ENCODE assay signal across 8 cellular contexts in the genomic region with DNA sequence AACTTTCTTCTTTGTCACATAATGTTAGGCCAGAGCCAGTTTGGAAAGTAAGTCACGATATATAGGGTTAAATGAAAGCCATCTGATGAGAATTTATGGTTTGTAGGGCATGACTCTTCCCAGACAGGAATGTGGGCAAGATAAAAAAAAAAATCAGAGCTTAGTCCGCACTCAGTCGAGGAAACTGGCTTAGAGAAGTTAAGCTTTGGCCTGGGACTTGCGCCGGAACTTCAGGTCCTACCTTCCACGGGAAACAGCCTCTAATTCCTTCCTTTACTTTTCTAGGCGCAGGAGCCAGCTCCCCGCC. TPM values are rescaled to one million over a fixed set of nuclear protein-coding genes. Genes with fewer than 3 reads are reported as not detected.
DNase-seq lines count a peak whose midpoint lies in the region; ATAC-seq and TF ChIP-seq lines count a peak whose summit lies in the region.

No MANE protein-coding gene starts in this region.

- peak overlapping the region; percentile 97 for H3K27ac ChIP-seq in CD4-positive, alpha-beta T cell (ENCODE audit: low read depth, low read length)
- peak overlapping the region; percentile 72 for H3K27ac ChIP-seq in OCI-LY7 (ENCODE audit: low read depth, low read length, poor library complexity, severe bottlenecking)
- H3K27ac ChIP-seq in neuronal stem cell (replicated peaks; ENCODE audit: low read length): peak overlapping the region; percentile 98

- peaks cover 31% of the 10 kb centered on the region for H4K20me1 ChIP-seq in OCI-LY7 (ENCODE audit: insufficient read depth, low read length)

- H3K4me2 ChIP-seq in OCI-LY7 (ENCODE audit: low read length): peak overlapping the region; percentile 83
- H3K4me2 ChIP-seq in neuronal stem cell (ENCODE audit: insufficient read depth, low read length, poor library complexity, severe bottlenecking): peak overlapping the region; percentile 89

- peak overlapping the region; percentile 92 for H3K27ac Mint-ChIP-seq in CD4-positive, alpha-beta T cell
- peak overlapping the region; percentile 81 for H3K27ac Mint-ChIP-seq in endothelial cell (ENCODE audit: unreplicated experiment)

- BruUV-seq in OCI-LY7 (replicated peaks; lab: Mats Ljungman, UMichigan): TSS peak; percentile 72

- TF ChIP-seq CTCF in CD4-positive, alpha-beta T cell (IDR thresholded peaks at IDR 0.05): no peak
- TF ChIP-seq CTCF in OCI-LY7 (conservative IDR thresholded peaks at IDR 0.05; ENCODE audit: low read length) (no peak), endothelial cell (IDR thresholded peaks at IDR 0.05; ENCODE audit: unreplicated experiment) (no peak)

- H3K18ac ChIP-seq in neuronal stem cell (ENCODE audit: low read length): peak overlapping the region; percentile 98

- H3K9me3 Mint-ChIP-seq in CD4-positive, alpha-beta T cell: no peaks in the 10 kb centered on the region
- no peaks in the 10 kb centered on the region for H3K9me3 Mint-ChIP-seq in endothelial cell (ENCODE audit: unreplicated experiment)

- H3K4me1 Mint-ChIP-seq in CD4-positive, alpha-beta T cell (ENCODE audit: low read depth): peaks cover 51% of the 10 kb centered on the region
- peaks cover 30% of the 10 kb centered on the region for H3K4me1 Mint-ChIP-seq in endothelial cell (ENCODE audit: unreplicated experiment)

- no peak overlapping the region for H3K14ac ChIP-seq in neuronal stem cell (ENCODE audit: low read length)

- H3K9ac ChIP-seq in neuronal stem cell (ENCODE audit: low read depth, low read length, poor library complexity): peak overlapping the region; percentile 95

- peak overlapping the region; percentile 88 for H2AK5ac ChIP-seq in neuronal stem cell (ENCODE audit: low read depth, low read length)

- H2BK15ac ChIP-seq in neuronal stem cell (ENCODE audit: low read length): no peak overlapping the region

- CTCF ChIA-PET in CD4-positive, alpha-beta T cell (lab: Charles Lee): no interaction called here
- CTCF ChIA-PET in OCI-LY7 (lab: Charles Lee; ENCODE audit: unreplicated experiment): no interaction called here

- H3K79me2 ChIP-seq in OCI-LY7 (ENCODE audit: insufficient read depth, low read depth, low read length): peaks cover 91% of the 10 kb centered on the region

- peaks cover 7% of the 10 kb centered on the region for H3K79me1 ChIP-seq in neuronal stem cell (ENCODE audit: low read depth, low read length)

- H2AFZ ChIP-seq in OCI-LY7 (ENCODE audit: low read length): peak overlapping the region; percentile 71
- H2AFZ ChIP-seq in neuronal stem cell (ENCODE audit: low read length): peak overlapping the region; percentile 99

- H3K27me3 Mint-ChIP-seq in CD4-positive, alpha-beta T cell: no peaks in the 10 kb centered on the region
- H3K27me3 Mint-ChIP-seq in endothelial cell (ENCODE audit: unreplicated experiment): peaks cover 8% of the 10 kb centered on the region

- H4K91ac ChIP-seq in neuronal stem cell (ENCODE audit: low read depth, low read length, poor library complexity): no peak overlapping the region

- POLR2A ChIA-PET in CD4-positive, alpha-beta T cell (lab: Charles Lee): interaction anchor here (0.7 to 2.7 kb wide), 11 partner anchors 11 to 1014 kb away, joined by 3 to 21 read pairs (median 4); a partner anchor contains a TSS
- POLR2A ChIA-PET in OCI-LY7 (lab: Charles Lee): interaction anchor here (0.6 to 2.5 kb wide), 5 partner anchors 9 to 361 kb away, joined by 3 to 6 read pairs (median 4); a partner anchor contains a TSS

- no peak overlapping the region for H4K8ac ChIP-seq in neuronal stem cell (ENCODE audit: low read depth, low read length)

- H2BK120ac ChIP-seq in neuronal stem cell (ENCODE audit: low read depth, low read length): peak overlapping the region; percentile 75

- no peaks in the 10 kb centered on the region for H3K27me3 ChIP-seq in CD4-positive, alpha-beta T cell (ENCODE audit: control insufficient read depth, insufficient read depth, low read length)
- H3K27me3 ChIP-seq in neuronal stem cell (ENCODE audit: control insufficient read depth in 3 of 3, insufficient read depth in 3 of 3, low read depth in 1 of 3, low read length in 3 of 3): no peaks in the 10 kb centered on the region

- no CpG with 5 or more reads among the region's 8 CpGs for WGBS in neuronal stem cell (ENCODE audit: extremely low coverage in 2 of 2, insufficient read length in 2 of 2, insufficient replicate concordance in 1 of 2), 2 donors

- H2BK12ac ChIP-seq in neuronal stem cell (ENCODE audit: low read length): no peak overlapping the region

- no peak for DNase-seq in CD4-positive, alpha-beta T cell
- DNase-seq in OCI-LY7 (ENCODE audit: low spot score) (no peak), endothelial cell (ENCODE audit: low spot score) (no peak), neuronal stem cell (ENCODE audit: low spot score) (no peak), pons (ENCODE audit: low spot score) (no peak), cortex of kidney (lab: John Stamatoyannopoulos, UW) (no peak), kidney tubule cell (ENCODE audit: low spot score) (no peak), NCI-H2029 treated with DMSO at 0.1 percent for 48 hours (lab: John Stamatoyannopoulos, UW) (no peak)

- peak overlapping the region; percentile 96 for H2BK5ac ChIP-seq in neuronal stem cell (ENCODE audit: low read length)

- H3K4me3 Mint-ChIP-seq in CD4-positive, alpha-beta T cell: peak overlapping the region; percentile 98
- peak overlapping the region; percentile 91 for H3K4me3 Mint-ChIP-seq in endothelial cell (ENCODE audit: unreplicated experiment)

- H3K36me3 Mint-ChIP-seq in CD4-positive, alpha-beta T cell (ENCODE audit: low read depth): peaks cover 8% of the 10 kb centered on the region
- peaks cover 5% of the 10 kb centered on the region for H3K36me3 Mint-ChIP-seq in endothelial cell (ENCODE audit: low read depth, unreplicated experiment)

- H3K4me3 ChIP-seq in OCI-LY7 (ENCODE audit: low read depth, low read length, poor library complexity, severe bottlenecking) (peak overlapping the region; percentile 96), neuronal stem cell (ENCODE audit: low read length in 2 of 2) (peak overlapping the region; percentile 98 to 99)

- H3K23ac ChIP-seq in neuronal stem cell (ENCODE audit: low read depth, low read length, poor library complexity): peak overlapping the region; percentile 96

- no peaks in the 10 kb centered on the region for H3K9me2 ChIP-seq in OCI-LY7 (ENCODE audit: insufficient read depth, low read length)

- intact Hi-C loops in CD4-positive, alpha-beta T cell (cut with DNase I, micrococcal nuclease): loop anchor here in 1 of 2 experiments (2.0 to 10.0 kb wide), 2 partner anchors 236 to 276 kb away; a partner anchor contains a TSS
- intact Hi-C loops in OCI-LY7 (cut with micrococcal nuclease; ENCODE audit: unreplicated experiment): no loop called here

- no peak overlapping the region for H3K4ac ChIP-seq in neuronal stem cell (ENCODE audit: low read length)

- H3K36me3 ChIP-seq in OCI-LY7 (ENCODE audit: insufficient read depth, low read length): peaks cover 49% of the 10 kb centered on the region
- peaks cover 0 to 37% of the 10 kb centered on the region in 2 donors for H3K36me3 ChIP-seq in neuronal stem cell (replicated peaks in 1 of 2; ENCODE audit: control insufficient read depth in 2 of 2, insufficient read depth in 2 of 2, low read length in 2 of 2)

- H3K9me3 ChIP-seq in CD4-positive, alpha-beta T cell (ENCODE audit: control insufficient read depth, low read length): no peaks in the 10 kb centered on the region
- H3K9me3 ChIP-seq in OCI-LY7 (ENCODE audit: low read length) (no peaks in the 10 kb centered on the region; the same call in 1 of the 2 replicates), neuronal stem cell (replicated peaks in 1 of 2; ENCODE audit: control insufficient read depth in 2 of 2, insufficient read depth in 1 of 2, low read depth in 1 of 2, low read length in 2 of 2) (peaks cover 0 to 16% of the 10 kb centered on the region in 2 donors)

- peaks cover 34% of the 10 kb centered on the region for H3K4me1 ChIP-seq in OCI-LY7 (ENCODE audit: insufficient read depth, low read length, poor library complexity, severe bottlenecking)
- H3K4me1 ChIP-seq in neuronal stem cell (ENCODE audit: control insufficient read depth in 2 of 2, insufficient read depth in 1 of 2, low read depth in 1 of 2, low read length in 2 of 2): peaks cover 2 to 5% of the 10 kb centered on the region in 2 donors

- ATAC-seq in CD4-positive, alpha-beta T cell (ENCODE audit: poor library complexity): no peak

RNA-seq across cellular contexts. Expression of a gene that starts 0.5 kb away (rescaled TPM):
- 10 to 100 TPM; 11.0 to 11.3 TPM for total RNA-seq in CD4-positive, alpha-beta T cell
- total RNA-seq in OCI-LY7 (2014; rRNA removed; shearing (Covaris generic)): 23.0 and 28.8 TPM in 2 replicates
- total RNA-seq in OCI-LY7 (2022) (24.1 and 28.3 TPM in 2 replicates), endothelial cell (ENCODE audit: unreplicated experiment) (15.8 TPM)
- polyA plus RNA-seq in neuronal stem cell (2013, experiment 1 of 2): 10.0 TPM
- polyA plus RNA-seq in neuronal stem cell (2013, experiment 2 of 2): 10.2 TPM

RNA-seq across cellular contexts. Expression of a gene that starts 1.0 kb away (rescaled TPM):
- total RNA-seq in CD4-positive, alpha-beta T cell: 1 to 10 TPM; 9.3 to 9.6 TPM
- total RNA-seq in OCI-LY7 (2014; rRNA removed; shearing (Covaris generic)): 15.3 and 15.7 TPM in 2 replicates
- total RNA-seq in OCI-LY7 (2022): 18.6 and 19.0 TPM in 2 replicates
- total RNA-seq in endothelial cell (ENCODE audit: unreplicated experiment): 27.6 TPM
- 15.1 TPM for polyA plus RNA-seq in neuronal stem cell (2013, experiment 1 of 2)
- 15.3 TPM for polyA plus RNA-seq in neuronal stem cell (2013, experiment 2 of 2)
